ENCODE assay signal across 5 cellular contexts in genomic region chr13:31052478-31052877, GRCh38.
"Had no signal": no experiment of that assay in that cellular context is flagged by ENCODE, and none has a peak within 500 bp of the region (broad histone marks: within the 10 kb centered on the region; RNA-seq: fewer than 3 reads in every experiment).

No MANE protein-coding gene starts in this region.

- H3K4me3 ChIP-seq: GM23248, K562 had no signal

- H3K4me3 Mint-ChIP-seq: H9 had no signal

- DNase-seq: GOT3, KG1 had no signal

- H3K27ac Mint-ChIP-seq: H9 had no signal

- H3K9me3 Mint-ChIP-seq: H9 had no signal

- H3K27ac ChIP-seq: GM23248 had no signal
